ENCODE assay signal across 18 cellular contexts in genomic region chr5:111704452-111705085, GRCh38. TPM values are rescaled to one million over a fixed set of nuclear protein-coding genes. Genes with fewer than 3 reads are reported as not detected.
DNase-seq lines count a peak whose midpoint lies in the region; ATAC-seq and TF ChIP-seq lines count a peak whose summit lies in the region.
"Had no signal": no experiment of that assay in that cellular context is flagged by ENCODE, and none has a peak within 500 bp of the region (broad histone marks: within the 10 kb centered on the region; RNA-seq: fewer than 3 reads in every experiment).

No MANE protein-coding gene starts in this region.

- no peaks in the 10 kb centered on the region for H3K36me3 ChIP-seq in A673 (ENCODE audit: insufficient read depth, low read length, poor library complexity, severe bottlenecking)
- H3K36me3 ChIP-seq: adrenal gland, esophagus muscularis mucosa, HAP-1, lower lobe of right lung, Peyer's patch, thyroid gland had no signal

- CTCF ChIA-PET in A673 (lab: Charles Lee) = no interaction called here

- POLR2A ChIA-PET in A673 (lab: Charles Lee; ENCODE audit: low non-redundant PET) = no interaction called here

- TF ChIP-seq CTCF in A673 (conservative IDR thresholded peaks at IDR 0.05; ENCODE audit: low read depth, low read length) = no peak

- peak overlapping the region; percentile 47 for H3K4me3 ChIP-seq in Jurkat, Clone E6-1 (ENCODE audit: low read length)
- no peak overlapping the region for H3K4me3 ChIP-seq in A673 (ENCODE audit: low read depth, low read length, poor library complexity, severe bottlenecking)
- H3K4me3 ChIP-seq: adrenal gland, esophagus muscularis mucosa, HAP-1, lower lobe of right lung, Peyer's patch, thyroid gland had no signal

- intact Hi-C loops in A673 (cut with micrococcal nuclease; ENCODE audit: unreplicated experiment) = loop anchor here (1.0 kb wide), 1 partner anchor 12 kb away; no protein-coding TSS in a partner anchor

- H3K27ac ChIP-seq in A673 (ENCODE audit: low read depth, low read length, poor library complexity, severe bottlenecking) = no peak overlapping the region
- H3K27ac ChIP-seq: adrenal gland, esophagus muscularis mucosa, lower lobe of right lung, parathyroid adenoma, Peyer's patch, thyroid gland had no signal

- no peaks in the 10 kb centered on the region for H3K4me1 ChIP-seq in A673 (ENCODE audit: insufficient read depth, low read length, poor library complexity, severe bottlenecking)
- H3K4me1 ChIP-seq: HAP-1, lower lobe of right lung, parathyroid adenoma, Peyer's patch, thyroid gland had no signal

- BruUV-seq in A673 (replicated peaks; lab: Mats Ljungman, UMichigan) = no TSS peak

- no peaks in the 10 kb centered on the region for H3K9me3 ChIP-seq in A673 (ENCODE audit: low read depth, low read length, poor library complexity, severe bottlenecking)
- H3K9me3 ChIP-seq: adrenal gland, esophagus muscularis mucosa, HAP-1, lower lobe of right lung, Peyer's patch, thyroid gland had no signal

- no peaks in the 10 kb centered on the region for H3K27me3 ChIP-seq in A673 (replicated peaks; ENCODE audit: insufficient read depth, low read depth, low read length, poor library complexity)
- H3K27me3 ChIP-seq: adrenal gland, esophagus muscularis mucosa, Peyer's patch, thyroid gland had no signal

- ATAC-seq in GM18508 (IDR thresholded peaks at IDR 0.05; ENCODE audit: insufficient read depth, unreplicated experiment) = peak; percentile 56
- ATAC-seq in GM21737 (IDR thresholded peaks at IDR 0.05; ENCODE audit: unreplicated experiment) = peak; percentile 41
- ATAC-seq: activated T-helper 17 cell treated with anti-CD3 and anti-CD28 coated beads, Interleukin-2, amount 50 U/mL, for 72 hours; lower lobe of right lung had no signal

- DNase-seq in Jurkat, Clone E6-1 (ENCODE audit: low read depth, low spot score) = peak; percentile 45
- peak; percentile 33 for DNase-seq in glomerular visceral epithelial cell (ENCODE audit: extremely low spot score)
- no peak for DNase-seq in NCI-H1105 (lab: John Stamatoyannopoulos, UW)
- DNase-seq in A673 (ENCODE audit: low spot score) = no peak
- no peak for DNase-seq in mesenteric fat pad (ENCODE audit: low spot score)
- DNase-seq: activated CD4-positive, alpha-beta T cell treated with anti-CD3 and anti-CD28 coated beads, Interleukin-2, amount 50 U/mL, for 4 hours; adrenal gland; lower lobe of right lung; NCI-H2029 treated with DMSO at 0.1 percent for 48 hours; Peyer's patch; stimulated activated CD4-positive, alpha-beta T cell treated with anti-CD3 and anti-CD28 coated beads, Interleukin-4, amount 100 ng/mL, for 24 hours; thyroid gland had no signal

RNA-seq across cellular contexts. Expression of gene NREP, which starts 52.4 kb away (rescaled TPM):
- polyA plus RNA-seq in Jurkat, Clone E6-1 (2012; ENCODE audit: insufficient read depth, insufficient read length) = 86.2 TPM
- 31.0 and 36.4 TPM in 2 replicates for total RNA-seq in A673 (2021)
- total RNA-seq in mesenteric fat pad = 6.8 TPM

Comparison
In these comparisons a context has a peak if more than half of its experiments do, and no peak if none do; other contexts are left out.
1. DNase-seq: peak in Jurkat, Clone E6-1 (single experiment) and glomerular visceral epithelial cell (single experiment); none in NCI-H1105 (single experiment), A673 (single experiment) and mesenteric fat pad (single experiment).